In genomic region chr3:39178553-39178952, GRCh38 we compare ENCODE assay signal across 8 cellular contexts. TPM values are rescaled to one million over a fixed set of nuclear protein-coding genes. Genes with fewer than 3 reads are reported as not detected.
A peak's percentile ranks its signal among the peaks of the same experiment; 100 is the strongest.
DNase-seq lines count a peak whose midpoint lies in the region; ATAC-seq and TF ChIP-seq lines count a peak whose summit lies in the region.

No MANE protein-coding gene starts in this region.

- H3K9ac ChIP-seq in NT2/D1 (ENCODE audit: insufficient read length, low read depth) (peak overlapping the region; percentile 80), endocrine pancreas (ENCODE audit: control insufficient read depth, insufficient read depth, low read length) (peak overlapping the region; percentile 67)

- no peak for DNase-seq in CD4-positive, alpha-beta T cell
- DNase-seq in NT2/D1 (ENCODE audit: low read depth, low spot score) (no peak), osteoblast (ENCODE audit: insufficient read length, low spot score, missing footprints) (peak; percentile 87), COLO668 (lab: John Stamatoyannopoulos, UW; ENCODE audit: unreplicated experiment) (no peak), NCI-H1694 treated with DMSO at 0.1 percent for 48 hours (lab: John Stamatoyannopoulos, UW) (no peak), NOMO-1 (lab: John Stamatoyannopoulos, UW; ENCODE audit: unreplicated experiment in 2 of 2) (no peak)

- H3K4me2 ChIP-seq in osteoblast (ENCODE audit: insufficient read depth, low read length) = peak overlapping the region; percentile 92

- H3K36me3 Mint-ChIP-seq in CD4-positive, alpha-beta T cell (ENCODE audit: low read depth) = no peaks in the 10 kb centered on the region

- H3K4me1 ChIP-seq in NT2/D1 (ENCODE audit: insufficient read depth, insufficient read length) = peaks cover 14% of the 10 kb centered on the region
- H3K4me1 ChIP-seq in endocrine pancreas (ENCODE audit: control insufficient read depth, insufficient read depth, low read length) = peaks cover 16% of the 10 kb centered on the region
- peaks cover 21% of the 10 kb centered on the region for H3K4me1 ChIP-seq in osteoblast (ENCODE audit: insufficient read depth, low read length)

- H3K27ac Mint-ChIP-seq in CD4-positive, alpha-beta T cell = peak overlapping the region; percentile 54

- TF ChIP-seq CTCF in CD4-positive, alpha-beta T cell (IDR thresholded peaks at IDR 0.05) = no peak
- TF ChIP-seq CTCF in osteoblast (IDR thresholded peaks at IDR 0.05; ENCODE audit: extremely low read depth, low read depth, low read length) = no peak

- H3K4me3 ChIP-seq in NT2/D1 (ENCODE audit: insufficient read length, low read depth) = peak overlapping the region; percentile 57
- H3K4me3 ChIP-seq in endocrine pancreas (ENCODE audit: control insufficient read depth, insufficient read depth, low read length) = peak overlapping the region; percentile 53
- peak overlapping the region; percentile 75 for H3K4me3 ChIP-seq in osteoblast (ENCODE audit: insufficient read depth, low read length)

- H2AFZ ChIP-seq in osteoblast (ENCODE audit: low read length) = no peak overlapping the region

- no peaks in the 10 kb centered on the region for H3K27me3 ChIP-seq in CD4-positive, alpha-beta T cell (ENCODE audit: control insufficient read depth, insufficient read depth, low read length)
- H3K27me3 ChIP-seq in NT2/D1 (ENCODE audit: insufficient read depth, insufficient read length) = peaks cover 20% of the 10 kb centered on the region
- H3K27me3 ChIP-seq in endocrine pancreas (ENCODE audit: control insufficient read depth, insufficient read depth, low read length) = no peaks in the 10 kb centered on the region
- no peaks in the 10 kb centered on the region for H3K27me3 ChIP-seq in osteoblast (ENCODE audit: insufficient read depth, low read length)

- H3K27me3 Mint-ChIP-seq in CD4-positive, alpha-beta T cell = no peaks in the 10 kb centered on the region

- no peaks in the 10 kb centered on the region for H3K9me3 ChIP-seq in CD4-positive, alpha-beta T cell (ENCODE audit: control insufficient read depth, low read length)
- peaks cover 3% of the 10 kb centered on the region; the same call in 1 of the 2 replicates for H3K9me3 ChIP-seq in NT2/D1 (ENCODE audit: insufficient read depth, low read length)
- H3K9me3 ChIP-seq in endocrine pancreas (ENCODE audit: control insufficient read depth, low read length) = no peaks in the 10 kb centered on the region
- no peaks in the 10 kb centered on the region for H3K9me3 ChIP-seq in osteoblast (ENCODE audit: low read depth, low read length)

- H3K4me3 Mint-ChIP-seq in CD4-positive, alpha-beta T cell = peak overlapping the region; percentile 55

- POLR2A ChIA-PET in CD4-positive, alpha-beta T cell (lab: Charles Lee) = interaction anchor here (0.9 to 1.4 kb wide), 5 partner anchors 11 to 113 kb away, joined by 3 to 4 read pairs (median 4); partner anchors contain the start of genes GORASP1 and TTC21A

- no peaks in the 10 kb centered on the region for H3K36me3 ChIP-seq in NT2/D1 (ENCODE audit: insufficient read depth, insufficient read length, low read length)
- no peaks in the 10 kb centered on the region for H3K36me3 ChIP-seq in endocrine pancreas (ENCODE audit: control insufficient read depth, insufficient read depth, low read length)
- no peaks in the 10 kb centered on the region for H3K36me3 ChIP-seq in osteoblast (ENCODE audit: insufficient read depth, low read length)

- ATAC-seq in CD4-positive, alpha-beta T cell (ENCODE audit: poor library complexity) = no peak
- no peak for ATAC-seq in HG03457 (IDR thresholded peaks at IDR 0.05; ENCODE audit: unreplicated experiment)

- intact Hi-C loops in CD4-positive, alpha-beta T cell (cut with DNase I, micrococcal nuclease) = loop anchor here in 1 of 2 experiments (1.0 to 10.0 kb wide), 3 partner anchors 24 to 1174 kb away; partner anchors contain the start of gene EXOG

- no peaks in the 10 kb centered on the region for H3K79me2 ChIP-seq in osteoblast (ENCODE audit: insufficient read depth, low read length)

- CTCF ChIA-PET in CD4-positive, alpha-beta T cell (lab: Charles Lee) = no interaction called here

- no peaks in the 10 kb centered on the region for H3K9me3 Mint-ChIP-seq in CD4-positive, alpha-beta T cell

- peaks cover 28% of the 10 kb centered on the region for H3K4me1 Mint-ChIP-seq in CD4-positive, alpha-beta T cell (ENCODE audit: low read depth)

- H3K27ac ChIP-seq in CD4-positive, alpha-beta T cell (ENCODE audit: low read depth, low read length) = no peak overlapping the region
- peak overlapping the region; percentile 84 for H3K27ac ChIP-seq in osteoblast (ENCODE audit: low read depth, low read length)

- H4K20me1 ChIP-seq in osteoblast (ENCODE audit: insufficient read depth, low read length) = no peaks in the 10 kb centered on the region

RNA-seq across cellular contexts. Expression of gene XIRP1, which starts 13.8 kb away (rescaled TPM):
- not detected for total RNA-seq in CD4-positive, alpha-beta T cell
- total RNA-seq in osteoblast = under 0.01 TPM in 2 replicates

RNA-seq across cellular contexts. Expression of gene CSRNP1, which starts 25.2 kb away (rescaled TPM):
- total RNA-seq in CD4-positive, alpha-beta T cell = 100 to 1,000 TPM; 357 to 368 TPM
- 5.8 and 8.0 TPM in 2 replicates for total RNA-seq in osteoblast

Comparison
In these comparisons a context has a peak if more than half of its experiments do, and no peak if none do; other contexts are left out.
1. RNA of gene CSRNP1, which starts 25.2 kb away (total RNA-seq): 357 to 368 TPM in CD4-positive, alpha-beta T cell; 5.8 to 8.0 TPM in osteoblast; every median in the first group is over 10 times any median in the second.
2. Peak in every context shown above with its lines, with median percentiles within 50 percentile points of each other: H3K4me3 ChIP-seq.